8 cellular contexts compared by ENCODE assay signal in genomic region chr19:47391510-47392223, GRCh38. TPM values are rescaled to one million over a fixed set of nuclear protein-coding genes. Genes with fewer than 3 reads are reported as not detected.
A peak's percentile ranks its signal among the peaks of the same experiment; 100 is the strongest.
DNase-seq lines count a peak whose midpoint lies in the region; ATAC-seq and TF ChIP-seq lines count a peak whose summit lies in the region.

No MANE protein-coding gene starts in this region.

- no peaks in the 10 kb centered on the region for H3K27me3 ChIP-seq in fibroblast of lung (ENCODE audit: control insufficient read depth, insufficient read depth, low read length)

- no peaks in the 10 kb centered on the region for H4K20me1 ChIP-seq in fibroblast of lung (ENCODE audit: control insufficient read depth, extremely low read depth, insufficient read depth, low read length)

- no peaks in the 10 kb centered on the region for H3K4me1 ChIP-seq in fibroblast of lung (ENCODE audit: control insufficient read depth, extremely low read depth, insufficient read depth, low read length)

- no peaks in the 10 kb centered on the region for H3K9me3 ChIP-seq in fibroblast of lung (ENCODE audit: control insufficient read depth, insufficient read depth, low read depth, low read length)

- no peaks in the 10 kb centered on the region for H3K36me3 ChIP-seq in fibroblast of lung (ENCODE audit: control insufficient read depth, insufficient read depth, low read length)

- no peak overlapping the region for H3K27ac ChIP-seq in fibroblast of lung (ENCODE audit: insufficient read depth, low read length)

- ATAC-seq in GM21390 (IDR thresholded peaks at IDR 0.05; ENCODE audit: unreplicated experiment) = no peak

- peak; percentile 89 to 94 for TF ChIP-seq CTCF in fibroblast of lung (conservative IDR thresholded peaks at IDR 0.05 in 1 of 2, IDR thresholded peaks at IDR 0.05 in 1 of 2; ENCODE audit: low read depth in 1 of 2, low read length in 2 of 2)
- peak; percentile 78 to 85 (median 82) for TF ChIP-seq CTCF in nephron (IDR thresholded peaks at IDR 0.05; ENCODE audit: unreplicated experiment in 3 of 3)

- no peak overlapping the region for H3K4me3 ChIP-seq in fibroblast of lung (replicated peaks in 1 of 4; ENCODE audit: control extremely low read depth in 1 of 4, insufficient read depth in 1 of 4, low read depth in 3 of 4, low read length in 4 of 4)

- no peaks in the 10 kb centered on the region for H3K36me3 Mint-ChIP-seq in nephron (ENCODE audit: low read depth)

- no peaks in the 10 kb centered on the region for H3K4me1 Mint-ChIP-seq in nephron

- H2AFZ ChIP-seq in fibroblast of lung (ENCODE audit: low read length) = no peak overlapping the region

- peaks cover 27% of the 10 kb centered on the region for H3K27me3 Mint-ChIP-seq in nephron (ENCODE audit: low read depth)

- H3K79me2 ChIP-seq in fibroblast of lung (ENCODE audit: control insufficient read depth, insufficient read depth, low read length) = no peaks in the 10 kb centered on the region

- DNase-seq in CMK (ENCODE audit: low read depth) (peak; percentile 34), HS-27A (ENCODE audit: low read depth) (peak; percentile 39), OCI-M2 (lab: John Stamatoyannopoulos, UW; ENCODE audit: unreplicated experiment) (peak; percentile 41), activated T-cell treated with anti-CD3 and anti-CD28 coated beads for 48 hours (ENCODE audit: low read depth) (peak; percentile 75), fibroblast of lung (ENCODE audit: low read depth in 2 of 2) (peak; percentile 46 to 78)
- peak; percentile 67 for DNase-seq in stimulated activated naive CD4-positive, alpha-beta T cell treated with Interleukin-2 at 50 U/mL for 16 hours (lab: John Stamatoyannopoulos, UW)

- H3K9ac ChIP-seq in fibroblast of lung (ENCODE audit: insufficient read depth, low read length) = no peak overlapping the region

- H3K27ac Mint-ChIP-seq in nephron = no peak overlapping the region

- no peak overlapping the region for H3K4me3 Mint-ChIP-seq in nephron

- no peak overlapping the region for H3K4me2 ChIP-seq in fibroblast of lung (ENCODE audit: extremely low read depth, insufficient read depth, low read length)

- no peaks in the 10 kb centered on the region for H3K9me3 Mint-ChIP-seq in nephron

RNA-seq across cellular contexts. Expression of gene MEIS3, which starts 27.7 kb away (rescaled TPM):
- 40.3 and 57.8 TPM in 2 replicates for total RNA-seq in fibroblast of lung
- 18.5 and 30.5 TPM in 2 replicates for polyA plus RNA-seq in fibroblast of lung
- 34.9 and 65.1 TPM in 2 replicates for polyA plus RNA-seq in fibroblast of lung (2012)
- polyA minus RNA-seq in fibroblast of lung (ENCODE audit: low replicate concordance) = 33.0 and 104 TPM in 2 replicates

RNA-seq across cellular contexts. Expression of gene DHX34, which starts 42.6 kb away (rescaled TPM):
- 7.2 and 8.3 TPM in 2 replicates for total RNA-seq in fibroblast of lung
- polyA plus RNA-seq in fibroblast of lung = 2.6 and 5.6 TPM in 2 replicates
- polyA plus RNA-seq in fibroblast of lung (2012) = 4.4 and 10.3 TPM in 2 replicates
- 7.3 and 13.2 TPM in 2 replicates for polyA minus RNA-seq in fibroblast of lung (ENCODE audit: low replicate concordance)

RNA-seq across cellular contexts. Expression of gene C5AR2, which starts 59.7 kb away (rescaled TPM):
- under 0.01 TPM in 1 of 2 replicates, not detected in the other for total RNA-seq in fibroblast of lung
- 0.02 and 0.08 TPM in 2 replicates for polyA plus RNA-seq in fibroblast of lung
- 0.03 TPM in 1 of 2 replicates, not detected in the other for polyA plus RNA-seq in fibroblast of lung (2012)
- 0.07 TPM in 1 of 2 replicates, not detected in the other for polyA minus RNA-seq in fibroblast of lung (ENCODE audit: low replicate concordance)
